In genomic region chr16:88809676-88810165, GRCh38 we compare ENCODE assay signal across 1 cellular context.
TF ChIP-seq lines count a peak whose summit lies in the region.

No MANE protein-coding gene starts in this region.

TF ChIP-seq in IMR-90, 13 proteins besides CTCF, POLR2A, EP300 and RAD21:
- no peak for TF ChIP-seq MAFK (IDR thresholded peaks at IDR 0.05; ENCODE audit: low read depth, low read length)
- TF ChIP-seq BHLHE40 (IDR thresholded peaks at IDR 0.05; ENCODE audit: low read depth, low read length), result no peak
- no peak for TF ChIP-seq CHD1 (IDR thresholded peaks at IDR 0.05; ENCODE audit: low read depth, low read length)
- TF ChIP-seq MAZ (IDR thresholded peaks at IDR 0.05; ENCODE audit: borderline replicate concordance, low read depth, low read length), result no peak
- TF ChIP-seq SMC3 (IDR thresholded peaks at IDR 0.05; ENCODE audit: low read depth, low read length), result no peak
- TF ChIP-seq FOS (IDR thresholded peaks at IDR 0.05; ENCODE audit: low read depth, low read length), result no peak
- no peak for TF ChIP-seq USF2 (IDR thresholded peaks at IDR 0.05; ENCODE audit: low read depth, low read length)
- TF ChIP-seq, protein P1, sequence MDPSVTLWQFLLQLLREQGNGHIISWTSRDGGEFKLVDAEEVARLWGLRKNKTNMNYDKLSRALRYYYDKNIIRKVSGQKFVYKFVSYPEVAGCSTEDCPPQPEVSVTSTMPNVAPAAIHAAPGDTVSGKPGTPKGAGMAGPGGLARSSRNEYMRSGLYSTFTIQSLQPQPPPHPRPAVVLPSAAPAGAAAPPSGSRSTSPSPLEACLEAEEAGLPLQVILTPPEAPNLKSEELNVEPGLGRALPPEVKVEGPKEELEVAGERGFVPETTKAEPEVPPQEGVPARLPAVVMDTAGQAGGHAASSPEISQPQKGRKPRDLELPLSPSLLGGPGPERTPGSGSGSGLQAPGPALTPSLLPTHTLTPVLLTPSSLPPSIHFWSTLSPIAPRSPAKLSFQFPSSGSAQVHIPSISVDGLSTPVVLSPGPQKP (IDR thresholded peaks at IDR 0.05; ENCODE audit: borderline replicate concordance, low read depth, low read length), result no peak
- no peak for TF ChIP-seq MXI1 (IDR thresholded peaks at IDR 0.05; ENCODE audit: borderline replicate concordance, low read depth, low read length)
- TF ChIP-seq RCOR1 (IDR thresholded peaks at IDR 0.05; ENCODE audit: insufficient replicate concordance, low read length), result no peak
- no peak for TF ChIP-seq CEBPB (IDR thresholded peaks at IDR 0.05; ENCODE audit: low read depth, low read length)
- TF ChIP-seq RFX5 (IDR thresholded peaks at IDR 0.05; ENCODE audit: low read depth, low read length), result no peak
- no peak for TF ChIP-seq NFE2L2 (IDR thresholded peaks at IDR 0.05; ENCODE audit: low read depth, low read length)
